In genomic region chr2:234840336-234840735, GRCh38 we compare ENCODE assay signal across 10 cellular contexts.
DNase-seq lines count a peak whose midpoint lies in the region; ATAC-seq, FAIRE-seq and TF ChIP-seq lines count a peak whose summit lies in the region.
"Had no signal": no experiment of that assay in that cellular context is flagged by ENCODE, and none has a peak within 500 bp of the region (broad histone marks: within the 10 kb centered on the region; RNA-seq: fewer than 3 reads in every experiment).

No MANE protein-coding gene starts in this region.

- peaks cover 7% of the 10 kb centered on the region for H3K4me1 ChIP-seq in HUES48 (ENCODE audit: control insufficient read depth, insufficient read depth, low read length)
- H3K4me1 ChIP-seq in HepG2 (ENCODE audit: insufficient read depth, low read length), result peaks cover 95% of the 10 kb centered on the region
- H3K4me1 ChIP-seq in tibial artery, result peaks cover 0 to 20% (median 11%) of the 10 kb centered on the region in 4 donors
- H3K4me1 ChIP-seq: BLaER1 had no signal

- in situ Hi-C loops in HepG2 (cut with HindIII; ENCODE audit: extremely low pct_ligation_motif_present, low pct_unique_long_range_greater_than_20kb), result no loop called here

- no peak for FAIRE-seq in HepG2 (lab: Jason Lieb, UNC)
- FAIRE-seq: frontal cortex had no signal

- BruUV-seq in HepG2 (replicated peaks; lab: Mats Ljungman, UMichigan), result no TSS peak

- H3K27ac ChIP-seq in HUES48 (ENCODE audit: low read depth, low read length) (peak overlapping the region; percentile 5), HepG2 (ENCODE audit: extremely low read length, insufficient read depth, low read length) (no peak overlapping the region), tibial artery (no peak overlapping the region)
- H3K27ac ChIP-seq: BLaER1 had no signal

- DNase-seq in 8988T (peak; percentile 39), dedifferentiated amniotic fluid mesenchymal stem cell (ENCODE audit: extremely low spot score) (peak; percentile 91), HepG2 (ENCODE audit: low spot score) (peak; percentile 69), tibial artery (no peak), NAMALWA (ENCODE audit: low spot score) (no peak)
- no peak for DNase-seq in activated CD4-positive, alpha-beta T cell treated with anti-CD3 and anti-CD28 coated beads, Interleukin-2, amount 50 U/mL, for 1 hour

- POLR2A ChIA-PET in HepG2 (lab: Yijun Ruan, JAX), result interaction anchor here (1.2 to 4.4 kb wide), 3 partner anchors 17 to 160 kb away, joined by 3 to 24 read pairs (median 4); no protein-coding TSS in a partner anchor

- TF ChIP-seq RAD21 in HepG2 (CRISPR knock-in tag; IDR thresholded peaks at IDR 0.05), result no peak

- no peak overlapping the region for H2AFZ ChIP-seq in HepG2 (ENCODE audit: low read length)

- WGBS in HepG2 (ENCODE audit: low lambda C conversion rate), result 57% methylated on average over 5 of the region's 5 CpGs

- H3K79me2 ChIP-seq in HepG2 (ENCODE audit: insufficient read depth, low read length), result no peaks in the 10 kb centered on the region

- TF ChIP-seq POLR2A in HepG2 (IDR thresholded peaks at IDR 0.05; ENCODE audit: insufficient read depth in 1 of 2, low read depth in 2 of 2, low read length in 2 of 2), result no peak

- no peak overlapping the region for H3K4me3 ChIP-seq in HUES48 (ENCODE audit: low read depth, low read length)
- H3K4me3 ChIP-seq in HepG2 (replicated peaks in 1 of 3; ENCODE audit: insufficient read depth in 1 of 3, low read depth in 2 of 3, low read length in 3 of 3), result no peak overlapping the region
- H3K4me3 ChIP-seq in tibial artery, result no peak overlapping the region
- H3K4me3 ChIP-seq: BLaER1 had no signal

- CTCF ChIA-PET in HepG2 (lab: Yijun Ruan, JAX; ENCODE audit: low intra/inter-chr PET ratio, low total read pairs), result no interaction called here

- intact Hi-C loops in HepG2 (cut with micrococcal nuclease; ENCODE audit: unreplicated experiment) (loop anchor here (5.0 kb wide), 1 partner anchor 148 kb away; no protein-coding TSS in a partner anchor), tibial artery (cut with DNase I; ENCODE audit: low total_unique reads) (no loop called here)

- no peaks in the 10 kb centered on the region for H4K20me1 ChIP-seq in HepG2 (ENCODE audit: insufficient read depth, low read length)
- H4K20me1 ChIP-seq: BLaER1 had no signal

- H3K9ac ChIP-seq in HUES48 (ENCODE audit: low read depth, low read length) (no peak overlapping the region), HepG2 (ENCODE audit: insufficient read depth, low read depth, low read length) (no peak overlapping the region)
- H3K9ac ChIP-seq: BLaER1 had no signal

- H3K4me2 ChIP-seq in HepG2 (ENCODE audit: low read depth, low read length), result no peak overlapping the region
- H3K4me2 ChIP-seq: BLaER1 had no signal

- H3K36me3 ChIP-seq in HUES48 (ENCODE audit: control insufficient read depth, insufficient read depth, low read length), result no peaks in the 10 kb centered on the region
- no peaks in the 10 kb centered on the region for H3K36me3 ChIP-seq in HepG2 (replicated peaks in 1 of 2; ENCODE audit: control insufficient read depth in 1 of 2, insufficient read depth in 2 of 2, low read length in 2 of 2)
- H3K36me3 ChIP-seq in tibial artery, result no peaks in the 10 kb centered on the region
- H3K36me3 ChIP-seq: BLaER1 had no signal

- ATAC-seq in HepG2 (peak; percentile 26), GM18870 (IDR thresholded peaks at IDR 0.05; ENCODE audit: unreplicated experiment) (no peak)

- no peaks in the 10 kb centered on the region for H3K27me3 ChIP-seq in HUES48 (ENCODE audit: control insufficient read depth, insufficient read depth, low read length)
- H3K27me3 ChIP-seq in HepG2 (ENCODE audit: control insufficient read depth in 1 of 2, insufficient read depth in 2 of 2, low read length in 2 of 2), result no peaks in the 10 kb centered on the region
- no peaks in the 10 kb centered on the region for H3K27me3 ChIP-seq in tibial artery
- H3K27me3 ChIP-seq: BLaER1 had no signal

- TF ChIP-seq CTCF in HepG2 (CRISPR knock-in tag; IDR thresholded peaks at IDR 0.05), result no peak
- no peak for TF ChIP-seq CTCF in tibial artery (IDR thresholded peaks at IDR 0.05)

- TF ChIP-seq EP300 in HepG2 (IDR thresholded peaks at IDR 0.05; ENCODE audit: low read depth in 2 of 2, low read length in 2 of 2), result peak in 1 of 2 experiments; percentile 24; a peak in 1 of 4 replicates
- no peak for TF ChIP-seq EP300 in HepG2 (CRISPR knock-in tag; IDR thresholded peaks at IDR 0.05; ENCODE audit: borderline replicate concordance)

- H3K9me3 ChIP-seq in HUES48 (ENCODE audit: control insufficient read depth, insufficient read depth, low read length) (no peaks in the 10 kb centered on the region; the same call in 1 of the 2 replicates), HepG2 (ENCODE audit: low read length) (no peaks in the 10 kb centered on the region), tibial artery (no peaks in the 10 kb centered on the region)
- H3K9me3 ChIP-seq: BLaER1 had no signal

TF ChIP-seq in HepG2, 621 proteins besides CTCF, POLR2A, EP300 and RAD21 (continues in another document):
- TF ChIP-seq HOXA9 (CRISPR knock-in tag; IDR thresholded peaks at IDR 0.05; ENCODE audit: borderline replicate concordance) (no peak), ZNF788 (CRISPR knock-in tag; IDR thresholded peaks at IDR 0.05; ENCODE audit: borderline replicate concordance) (no peak), SAP130 (CRISPR knock-in tag; IDR thresholded peaks at IDR 0.05; ENCODE audit: low read depth) (0 out of 2 replicates have a peak, but pooled peaks have one; percentile 16), RNF2 (conservative IDR thresholded peaks at IDR 0.05; ENCODE audit: low read depth) (no peak), CREB3 (CRISPR knock-in tag; IDR thresholded peaks at IDR 0.05) (no peak), ZFP82 (CRISPR knock-in tag; IDR thresholded peaks at IDR 0.05; ENCODE audit: borderline replicate concordance) (no peak), ZFP91 (CRISPR knock-in tag; IDR thresholded peaks at IDR 0.05; ENCODE audit: borderline replicate concordance) (no peak), ZNF136 (CRISPR knock-in tag; IDR thresholded peaks at IDR 0.05; ENCODE audit: low read depth) (no peak), ZNF644 (CRISPR knock-in tag; IDR thresholded peaks at IDR 0.05; ENCODE audit: low read depth) (0 out of 2 replicates have a peak, but pooled peaks have one; percentile 29), ZFYVE20 (CRISPR knock-in tag; IDR thresholded peaks at IDR 0.05; ENCODE audit: borderline replicate concordance, low read depth) (no peak), RARA (CRISPR knock-in tag; IDR thresholded peaks at IDR 0.05) (peak; percentile 19; the same call in 1 of the 2 replicates), ZNF343 (CRISPR knock-in tag; IDR thresholded peaks at IDR 0.05) (no peak), GATAD2A (CRISPR knock-in tag; IDR thresholded peaks at IDR 0.05) (peak; percentile 44), REL (CRISPR knock-in tag; conservative IDR thresholded peaks at IDR 0.05) (no peak), SALL2 (CRISPR knock-in tag; IDR thresholded peaks at IDR 0.05) (no peak), ZFP1 (CRISPR knock-in tag; IDR thresholded peaks at IDR 0.05) (no peak), NKX3-1 (CRISPR knock-in tag; IDR thresholded peaks at IDR 0.05) (no peak)
- TF ChIP-seq, protein P1, sequence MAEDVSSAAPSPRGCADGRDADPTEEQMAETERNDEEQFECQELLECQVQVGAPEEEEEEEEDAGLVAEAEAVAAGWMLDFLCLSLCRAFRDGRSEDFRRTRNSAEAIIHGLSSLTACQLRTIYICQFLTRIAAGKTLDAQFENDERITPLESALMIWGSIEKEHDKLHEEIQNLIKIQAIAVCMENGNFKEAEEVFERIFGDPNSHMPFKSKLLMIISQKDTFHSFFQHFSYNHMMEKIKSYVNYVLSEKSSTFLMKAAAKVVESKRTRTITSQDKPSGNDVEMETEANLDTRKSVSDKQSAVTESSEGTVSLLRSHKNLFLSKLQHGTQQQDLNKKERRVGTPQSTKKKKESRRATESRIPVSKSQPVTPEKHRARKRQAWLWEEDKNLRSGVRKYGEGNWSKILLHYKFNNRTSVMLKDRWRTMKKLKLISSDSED (CRISPR knock-in tag; IDR thresholded peaks at IDR 0.05), result no peak
- TF ChIP-seq, protein P2, sequence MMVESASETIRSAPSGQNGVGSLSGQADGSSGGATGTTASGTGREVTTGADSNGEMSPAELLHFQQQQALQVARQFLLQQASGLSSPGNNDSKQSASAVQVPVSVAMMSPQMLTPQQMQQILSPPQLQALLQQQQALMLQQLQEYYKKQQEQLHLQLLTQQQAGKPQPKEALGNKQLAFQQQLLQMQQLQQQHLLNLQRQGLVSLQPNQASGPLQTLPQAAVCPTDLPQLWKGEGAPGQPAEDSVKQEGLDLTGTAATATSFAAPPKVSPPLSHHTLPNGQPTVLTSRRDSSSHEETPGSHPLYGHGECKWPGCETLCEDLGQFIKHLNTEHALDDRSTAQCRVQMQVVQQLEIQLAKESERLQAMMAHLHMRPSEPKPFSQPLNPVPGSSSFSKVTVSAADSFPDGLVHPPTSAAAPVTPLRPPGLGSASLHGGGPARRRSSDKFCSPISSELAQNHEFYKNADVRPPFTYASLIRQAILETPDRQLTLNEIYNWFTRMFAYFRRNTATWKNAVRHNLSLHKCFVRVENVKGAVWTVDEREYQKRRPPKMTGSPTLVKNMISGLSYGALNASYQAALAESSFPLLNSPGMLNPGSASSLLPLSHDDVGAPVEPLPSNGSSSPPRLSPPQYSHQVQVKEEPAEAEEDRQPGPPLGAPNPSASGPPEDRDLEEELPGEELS (CRISPR knock-in tag; IDR thresholded peaks at IDR 0.05), result no peak

Comparison
In these comparisons a context has a peak if more than half of its experiments do, and no peak if none do; other contexts are left out.
1. DNase-seq: peak in 8988T (single experiment), dedifferentiated amniotic fluid mesenchymal stem cell (single experiment) and HepG2 (single experiment); none in tibial artery (0 of 2), activated CD4-positive, alpha-beta T cell treated with anti-CD3 and anti-CD28 coated beads, Interleukin-2, amount 50 U/mL, for 1 hour (single experiment) and NAMALWA (single experiment).